In the genomic region with DNA sequence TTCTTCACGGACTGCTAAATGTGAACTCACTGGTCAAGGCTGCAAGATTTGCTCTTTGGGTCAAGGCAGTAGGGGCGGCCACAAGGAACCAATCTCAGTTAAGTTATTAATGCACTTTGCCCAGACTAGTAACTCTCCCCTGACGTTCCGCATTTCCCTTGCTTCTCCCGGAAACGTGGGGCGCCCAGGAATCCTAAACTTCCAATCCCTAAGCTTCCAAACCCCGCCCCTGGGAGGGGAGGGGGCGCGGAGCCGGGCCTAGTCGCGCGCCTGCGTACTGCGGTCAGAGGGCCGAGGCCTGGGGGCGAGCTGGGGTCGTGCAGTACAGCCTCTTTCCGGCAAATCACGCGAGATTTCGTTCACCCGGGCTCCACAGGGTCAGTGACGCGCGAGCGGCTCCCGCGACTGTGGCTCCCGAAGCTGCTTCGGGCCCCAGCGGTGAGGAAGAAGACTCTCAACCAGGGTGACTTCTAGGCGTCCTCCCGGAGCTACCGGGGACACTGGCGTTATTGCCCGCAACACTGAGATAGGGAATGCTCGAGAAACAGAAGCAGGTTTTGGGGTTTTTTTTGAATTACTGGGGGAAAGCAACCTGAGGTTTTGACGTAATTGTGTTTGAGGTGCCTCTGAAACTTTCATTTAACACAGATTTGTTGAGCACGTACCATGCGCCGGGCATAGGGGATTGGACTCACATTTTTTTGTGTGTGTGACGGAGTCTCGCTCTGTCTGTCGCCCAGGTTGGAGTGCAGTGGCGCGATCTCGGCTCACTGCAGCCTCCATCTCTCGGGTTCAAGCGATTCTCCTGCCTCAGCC, we compare ENCODE assay signal across 8 cellular contexts. TPM values are rescaled to one million over a fixed set of nuclear protein-coding genes. Genes with fewer than 3 reads are reported as not detected.
A peak's percentile ranks its signal among the peaks of the same experiment; 100 is the strongest.
DNase-seq lines count a peak whose midpoint lies in the region; ATAC-seq and TF ChIP-seq lines count a peak whose summit lies in the region.

A gene (plus strand): TSS at position 265 of the 816 bp plus-strand sequence. CDS start 7,032 bp downstream, outside the sequence.

- H3K9me3 ChIP-seq in vagina, result no peaks in the 10 kb centered on the region

- no peak for TF ChIP-seq CTCF in GM13977 (IDR thresholded peaks at IDR 0.05; ENCODE audit: extremely low read depth, insufficient read depth, missing control alignments)
- TF ChIP-seq CTCF in astrocyte of the cerebellum (IDR thresholded peaks at IDR 0.05; ENCODE audit: low read depth, low read length, missing control alignments), result no peak
- peak in 1 of 3 experiments; percentile 36 for TF ChIP-seq CTCF in vagina (IDR thresholded peaks at IDR 0.05)

- H3K27me3 ChIP-seq in rectal smooth muscle tissue (ENCODE audit: control insufficient read depth, insufficient read depth, low read length), result no peaks in the 10 kb centered on the region
- H3K27me3 ChIP-seq in vagina, result no peaks in the 10 kb centered on the region

- in situ Hi-C loops in GM13977 (cut with MboI; ENCODE audit: low pct_unique_long_range_greater_than_20kb, low sequenced_read_pairs, unreplicated experiment) (no loop called here), astrocyte of the cerebellum (cut with HindIII; ENCODE audit: low sequenced_read_pairs) (no loop called here)

- H3K9ac ChIP-seq in rectal smooth muscle tissue (ENCODE audit: low read length), result peak within 1 kb of the TSS; percentile 97

- peaks cover 5% of the 10 kb centered on the region for H3K4me1 ChIP-seq in rectal smooth muscle tissue (ENCODE audit: control insufficient read depth, insufficient read depth, low read length)
- peaks cover 7% of the 10 kb centered on the region for H3K4me1 ChIP-seq in vagina

- no peaks in the 10 kb centered on the region for H3K36me3 ChIP-seq in rectal smooth muscle tissue (ENCODE audit: control insufficient read depth, insufficient read depth, low read length)
- no peaks in the 10 kb centered on the region for H3K36me3 ChIP-seq in vagina

- DNase-seq in GM13977 (ENCODE audit: low spot score) (peak; percentile 94), NCI-H2029 (lab: John Stamatoyannopoulos, UW) (peak; percentile 69), T-helper 9 cell (peak; percentile 87), astrocyte of the cerebellum (ENCODE audit: low read depth) (peak; percentile 92), hepatic stellate cell (ENCODE audit: low spot score) (peak; percentile 98), vagina (ENCODE audit: extremely low spot score in 2 of 2) (peak in 1 of 2 donors; percentile 96)

- H3K27ac ChIP-seq in rectal smooth muscle tissue (ENCODE audit: low read depth, low read length) (peak within 1 kb of the TSS; percentile 90), vagina (peak within 1 kb of the TSS; percentile 88)

- intact Hi-C loops in vagina (cut with DNase I), result loop anchor here (10.0 kb wide), 1 partner anchor 337 kb away; no protein-coding TSS in a partner anchor

- TF ChIP-seq POLR2A in vagina (IDR thresholded peaks at IDR 0.05), result peak in 1 of 2 donors; percentile 66

- ATAC-seq in HG02973 (IDR thresholded peaks at IDR 0.05; ENCODE audit: unreplicated experiment), result peak; percentile 87

- H3K4me3 ChIP-seq in astrocyte of the cerebellum (ENCODE audit: low read depth, low read length) (peak within 1 kb of the TSS; percentile 48), rectal smooth muscle tissue (ENCODE audit: low read length) (peak within 1 kb of the TSS; percentile 82), vagina (peak within 1 kb of the TSS; percentile 50 to 60)

RNA-seq across cellular contexts. Expression of the gene that starts here (rescaled TPM):
- 5.6 TPM for total RNA-seq in vagina
